In the genomic region with DNA sequence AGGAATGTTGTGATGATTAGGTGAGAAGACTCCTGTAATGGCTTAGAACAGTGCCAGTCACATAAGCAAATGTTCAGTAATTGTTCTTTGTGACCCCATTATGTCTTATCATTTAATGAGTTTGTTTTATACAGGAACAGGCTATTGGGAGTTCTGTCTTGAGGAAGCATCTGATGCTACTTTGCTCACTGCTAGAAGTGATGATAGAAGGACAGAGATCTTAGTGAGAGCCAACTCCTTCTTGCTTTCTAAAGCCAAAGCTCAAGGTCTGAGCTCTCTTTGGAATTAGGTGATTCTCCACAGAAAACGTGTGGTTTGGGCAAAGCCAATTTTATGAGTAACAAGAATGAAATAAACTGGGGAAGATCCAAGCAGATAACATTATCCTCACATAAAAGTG, we compare ENCODE assay signal across 35 cellular contexts.
"Had no signal": no experiment of that assay in that cellular context is flagged by ENCODE, and none has a peak within 500 bp of the region (broad histone marks: within the 10 kb centered on the region; RNA-seq: fewer than 3 reads in every experiment).

No MANE protein-coding gene starts in this region.

- H3K9me3 ChIP-seq: adrenal gland, body of pancreas, breast epithelium had no signal

- H3K27me3 ChIP-seq: adrenal gland, body of pancreas, brain microvascular endothelial cell, breast epithelium had no signal

- H3K27ac ChIP-seq: adrenal gland, body of pancreas, brain microvascular endothelial cell, breast epithelium, VCaP had no signal

- H3K36me3 ChIP-seq: adrenal gland, brain microvascular endothelial cell, breast epithelium had no signal

- H3K4me3 ChIP-seq: adrenal gland, body of pancreas, breast epithelium had no signal

- ATAC-seq: activated CD8-positive, alpha-beta T cell treated with anti-CD3 and anti-CD28 coated beads for 36 hours; activated naive CD4-positive, alpha-beta T cell treated with anti-CD3 and anti-CD28 coated beads, Interleukin-2, amount 50 U/mL, for 72 hours; activated T-cell treated with anti-CD3 and anti-CD28 coated beads, Interleukin-2, amount 50 U/mL, for 4 hours; activated T-cell treated with anti-CD3 and anti-CD28 coated beads, Interleukin-2, amount 50 U/mL, for 72 hours; activated T-helper 17 cell treated with anti-CD3 and anti-CD28 coated beads, Interleukin-2, amount 50 U/mL, for 72 hours; body of pancreas had no signal

- H3K4me1 ChIP-seq: adrenal gland, body of pancreas, breast epithelium had no signal

- FAIRE-seq: astrocyte, TTC549 had no signal

- DNase-seq: activated B cell treated with CpG ODN at 0.5 μM for 24 hours; activated CD4-positive, alpha-beta memory T cell treated with anti-CD3 and anti-CD28 coated beads for 36 hours; activated CD4-positive, alpha-beta T cell treated with anti-CD3 and anti-CD28 coated beads for 4 hours; activated CD4-positive, alpha-beta T cell treated with anti-CD3 and anti-CD28 coated beads, Interleukin-2, amount 10 ng/mL, durations not matched to agents 24 days and 14 days; activated CD4-positive, alpha-beta T cell treated with anti-CD3 and anti-CD28 coated beads, Interleukin-2, amount 50 U/mL, for 1 hour; activated CD4-positive, alpha-beta T cell treated with anti-CD3 and anti-CD28 coated beads, Interleukin-2, amount 50 U/mL, for 4 hours; activated CD4-positive, CD25-positive, alpha-beta regulatory T cell treated with anti-CD3 and anti-CD28 coated beads, Interleukin-2, amount 50 U/mL, for 72 hours; activated CD8-positive, alpha-beta memory T cell treated with anti-CD3 and anti-CD28 coated beads, Interleukin-2, amount 50 U/mL, for 4 hours; activated CD8-positive, alpha-beta T cell treated with anti-CD3 and anti-CD28 coated beads for 36 hours; activated effector memory CD4-positive, alpha-beta T cell treated with anti-CD3 and anti-CD28 coated beads, Interleukin-2, amount 50 U/mL, for 16 hours; activated gamma-delta T cell treated with Interleukin-2 at 50 U/mL for 16 hours; activated naive CD4-positive, alpha-beta T cell; activated naive CD4-positive, alpha-beta T cell treated with anti-CD3 and anti-CD28 coated beads for 36 hours; activated naive CD4-positive, alpha-beta T cell treated with anti-CD3 and anti-CD28 coated beads, Interleukin-2, amount 50 U/mL, for 16 hours; activated naive CD8-positive, alpha-beta T cell treated with anti-CD3 and anti-CD28 coated beads for 36 hours; activated T-cell treated with anti-CD3 and anti-CD28 coated beads for 4 hours; activated T-cell treated with anti-CD3 and anti-CD28 coated beads, Interleukin-2, amount 50 U/mL, for 1 hour; activated T-cell treated with anti-CD3 and anti-CD28 coated beads, Interleukin-2, amount 50 U/mL, for 4 hours; activated T-cell treated with anti-CD3 and anti-CD28 coated beads, Interleukin-2, amount 50 U/mL, for 72 hours; adrenal gland; amniotic stem cell; aorta; brain microvascular endothelial cell; caudate nucleus; cerebellar nuclear complex; T-helper 1 cell; T-helper 2 cell; T-helper 9 cell had no signal
